ENCODE assay signal across 23 cellular contexts in the genomic region with DNA sequence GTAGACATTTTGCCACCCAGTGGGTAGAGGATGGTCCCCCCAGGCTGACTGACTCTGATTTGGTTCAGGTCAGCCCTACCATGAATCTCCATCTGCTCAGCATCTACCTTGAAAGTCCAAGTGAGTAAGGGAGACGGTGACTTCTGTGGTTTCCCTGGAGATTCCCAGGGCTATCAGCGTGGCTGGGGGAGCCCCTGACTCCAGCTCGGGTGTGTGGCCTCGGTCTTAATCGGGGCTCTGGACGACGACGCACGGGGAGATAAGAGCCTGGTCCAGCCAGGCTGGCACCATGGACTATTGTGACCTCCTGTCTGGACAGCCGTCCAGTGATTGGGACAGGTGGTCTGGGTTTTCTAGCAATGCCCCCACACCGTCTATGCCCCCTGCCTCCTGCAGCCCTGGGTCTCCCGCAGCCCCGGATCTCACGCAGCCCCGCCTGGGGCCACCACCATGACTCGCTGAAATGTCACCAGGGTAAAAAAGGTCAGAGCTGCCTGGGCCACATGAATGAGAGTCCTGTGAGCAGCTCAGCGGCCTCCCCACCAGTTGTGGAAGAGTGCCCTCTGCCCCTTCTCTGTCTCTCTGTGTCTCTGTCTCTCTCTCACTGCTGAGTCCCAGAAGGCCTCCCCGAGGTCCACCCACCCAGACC. TPM values are rescaled to one million over a fixed set of nuclear protein-coding genes. Genes with fewer than 3 reads are reported as not detected.
A peak's percentile ranks its signal among the peaks of the same experiment; 100 is the strongest.
DNase-seq lines count a peak whose midpoint lies in the region; ATAC-seq and TF ChIP-seq lines count a peak whose summit lies in the region.
"Had no signal": no experiment of that assay in that cellular context is flagged by ENCODE, and none has a peak within 500 bp of the region (broad histone marks: within the 10 kb centered on the region; RNA-seq: fewer than 3 reads in every experiment).

No MANE protein-coding gene starts in this region.

- no peaks in the 10 kb centered on the region for H3K9me3 Mint-ChIP-seq in activated naive CD4-positive, alpha-beta T cell treated with anti-CD3 and anti-CD28 coated beads for 36 hours
- no peaks in the 10 kb centered on the region for H3K9me3 Mint-ChIP-seq in activated naive CD4-positive, alpha-beta T cell treated with anti-CD3 and anti-CD28 coated beads, Interleukin-2, amount 10 ng/mL, durations not matched to agents 7 days and 5 days
- H3K9me3 Mint-ChIP-seq in activated naive CD8-positive, alpha-beta T cell treated with anti-CD3 and anti-CD28 coated beads for 36 hours: no peaks in the 10 kb centered on the region
- H3K9me3 Mint-ChIP-seq in stimulated activated naive B cell treated with anti-CD40 and anti-IgM and Interleukin-4, amounts not matched to agents 10 μg/mL and 1 μg/mL and 100 μg/mL, for 72 hours: no peaks in the 10 kb centered on the region
- H3K9me3 Mint-ChIP-seq: activated B cell treated with CpG ODN at 0.5 μM for 24 hours; CD8-positive, alpha-beta T cell had no signal

- H3K4me1 ChIP-seq in Loucy (ENCODE audit: insufficient read depth, low read length, poor library complexity, severe bottlenecking): peaks cover 26% of the 10 kb centered on the region
- H3K4me1 ChIP-seq: uterus had no signal

- no peak overlapping the region for H2AFZ ChIP-seq in Loucy (ENCODE audit: low read length)

- peaks cover 7% of the 10 kb centered on the region for H3K27me3 Mint-ChIP-seq in activated naive CD4-positive, alpha-beta T cell treated with anti-CD3 and anti-CD28 coated beads for 36 hours (ENCODE audit: low read depth)
- H3K27me3 Mint-ChIP-seq in activated naive CD4-positive, alpha-beta T cell treated with anti-CD3 and anti-CD28 coated beads, Interleukin-2, amount 10 ng/mL, durations not matched to agents 7 days and 5 days: peaks cover 34% of the 10 kb centered on the region
- peaks cover 11% of the 10 kb centered on the region for H3K27me3 Mint-ChIP-seq in activated naive CD8-positive, alpha-beta T cell treated with anti-CD3 and anti-CD28 coated beads for 36 hours
- peaks cover 22 to 28% of the 10 kb centered on the region in 2 donors for H3K27me3 Mint-ChIP-seq in stimulated activated naive B cell treated with anti-CD40 and anti-IgM and Interleukin-4, amounts not matched to agents 10 μg/mL and 1 μg/mL and 100 μg/mL, for 72 hours

- H3K9me3 ChIP-seq in Loucy (ENCODE audit: insufficient read depth, low read depth, low read length): no peaks in the 10 kb centered on the region
- H3K9me3 ChIP-seq: heart right ventricle, spleen, uterus had no signal

- no peaks in the 10 kb centered on the region for H3F3A ChIP-seq in Loucy (ENCODE audit: low read depth)

- no peak overlapping the region for H3K27ac Mint-ChIP-seq in activated naive CD4-positive, alpha-beta T cell treated with anti-CD3 and anti-CD28 coated beads for 36 hours
- no peak overlapping the region for H3K27ac Mint-ChIP-seq in activated naive CD4-positive, alpha-beta T cell treated with anti-CD3 and anti-CD28 coated beads, Interleukin-2, amount 10 ng/mL, durations not matched to agents 7 days and 5 days
- H3K27ac Mint-ChIP-seq in activated naive CD8-positive, alpha-beta T cell treated with anti-CD3 and anti-CD28 coated beads for 36 hours: peak overlapping the region; percentile 77
- H3K27ac Mint-ChIP-seq in stimulated activated naive B cell treated with anti-CD40 and anti-IgM and Interleukin-4, amounts not matched to agents 10 μg/mL and 1 μg/mL and 100 μg/mL, for 72 hours: no peak overlapping the region
- H3K27ac Mint-ChIP-seq: activated B cell treated with CpG ODN at 0.5 μM for 24 hours; CD8-positive, alpha-beta T cell had no signal

- DNase-seq in activated naive CD4-positive, alpha-beta T cell treated with anti-CD3 and anti-CD28 coated beads for 36 hours: peak; percentile 40
- DNase-seq in activated naive CD4-positive, alpha-beta T cell treated with anti-CD3 and anti-CD28 coated beads, Interleukin-2, amount 10 ng/mL, durations not matched to agents 7 days and 5 days: no peak
- peak; percentile 61 for DNase-seq in activated naive CD8-positive, alpha-beta T cell treated with anti-CD3 and anti-CD28 coated beads for 36 hours
- DNase-seq in stimulated activated naive B cell treated with anti-CD40 and anti-IgM and Interleukin-4, amounts not matched to agents 10 μg/mL and 1 μg/mL and 100 μg/mL, for 72 hours: no peak
- DNase-seq in SHP77 treated with DMSO at 0.1 percent for 48 hours (lab: John Stamatoyannopoulos, UW): no peak
- DNase-seq in NCI-H1694 (lab: John Stamatoyannopoulos, UW): no peak
- DNase-seq: activated B cell treated with CpG ODN at 0.5 μM for 24 hours; activated CD8-positive, alpha-beta memory T cell treated with anti-CD3 and anti-CD28 coated beads, Interleukin-2, amount 50 U/mL, for 4 hours; activated naive CD4-positive, alpha-beta T cell treated with Interleukin-2 at 50 U/mL for 16 hours; CD8-positive, alpha-beta T cell; DMS53; GF-D8; heart right ventricle; mesendoderm; MM.1S; NCI-H1436; NCI-H524; spleen; T1000; uterus had no signal

- peak; percentile 56 to 74 for ATAC-seq in stimulated activated naive B cell treated with anti-CD40 and anti-IgM and Interleukin-4, amounts not matched to agents 10 μg/mL and 1 μg/mL and 100 μg/mL, for 72 hours (replicated peaks)

- H3K4me3 ChIP-seq in Loucy (ENCODE audit: low read length, poor library complexity, severe bottlenecking): no peak overlapping the region
- H3K4me3 ChIP-seq: heart right ventricle, spleen, uterus had no signal

- H3K9ac ChIP-seq in Loucy (ENCODE audit: low read depth, low read length, poor library complexity, severe bottlenecking): peak overlapping the region; percentile 57

- intact Hi-C loops in activated naive CD4-positive, alpha-beta T cell treated with anti-CD3 and anti-CD28 coated beads for 36 hours (cut with micrococcal nuclease): no loop called here

- H3K4me3 Mint-ChIP-seq in activated naive CD4-positive, alpha-beta T cell treated with anti-CD3 and anti-CD28 coated beads for 36 hours: no peak overlapping the region
- no peak overlapping the region for H3K4me3 Mint-ChIP-seq in activated naive CD4-positive, alpha-beta T cell treated with anti-CD3 and anti-CD28 coated beads, Interleukin-2, amount 10 ng/mL, durations not matched to agents 7 days and 5 days
- peak overlapping the region; percentile 1 for H3K4me3 Mint-ChIP-seq in activated naive CD8-positive, alpha-beta T cell treated with anti-CD3 and anti-CD28 coated beads for 36 hours
- no peak overlapping the region for H3K4me3 Mint-ChIP-seq in stimulated activated naive B cell treated with anti-CD40 and anti-IgM and Interleukin-4, amounts not matched to agents 10 μg/mL and 1 μg/mL and 100 μg/mL, for 72 hours
- H3K4me3 Mint-ChIP-seq: activated B cell treated with CpG ODN at 0.5 μM for 24 hours; CD8-positive, alpha-beta T cell had no signal

- H3K27me3 ChIP-seq in Loucy (ENCODE audit: insufficient read depth, low read length, poor library complexity, severe bottlenecking): no peaks in the 10 kb centered on the region

- no peaks in the 10 kb centered on the region for H3K9me2 ChIP-seq in Loucy (replicated peaks; ENCODE audit: low read depth, low read length)

- no peak for TF ChIP-seq CTCF in Loucy (conservative IDR thresholded peaks at IDR 0.05; ENCODE audit: low read length)

- H3K36me3 Mint-ChIP-seq in activated naive CD4-positive, alpha-beta T cell treated with anti-CD3 and anti-CD28 coated beads for 36 hours (ENCODE audit: low read depth): no peaks in the 10 kb centered on the region
- no peaks in the 10 kb centered on the region for H3K36me3 Mint-ChIP-seq in activated naive CD4-positive, alpha-beta T cell treated with anti-CD3 and anti-CD28 coated beads, Interleukin-2, amount 10 ng/mL, durations not matched to agents 7 days and 5 days
- no peaks in the 10 kb centered on the region for H3K36me3 Mint-ChIP-seq in activated naive CD8-positive, alpha-beta T cell treated with anti-CD3 and anti-CD28 coated beads for 36 hours
- no peaks in the 10 kb centered on the region for H3K36me3 Mint-ChIP-seq in stimulated activated naive B cell treated with anti-CD40 and anti-IgM and Interleukin-4, amounts not matched to agents 10 μg/mL and 1 μg/mL and 100 μg/mL, for 72 hours
- H3K36me3 Mint-ChIP-seq: CD8-positive, alpha-beta T cell had no signal

- H3K79me2 ChIP-seq in Loucy (ENCODE audit: insufficient read depth, low read length): no peaks in the 10 kb centered on the region

- CTCF ChIA-PET in activated naive CD4-positive, alpha-beta T cell treated with anti-CD3 and anti-CD28 coated beads for 36 hours (lab: Charles Lee): interaction anchor here (0.8 kb wide), 1 partner anchor 23 kb away, joined by 3 read pairs; no protein-coding TSS in a partner anchor
- CTCF ChIA-PET in activated naive CD4-positive, alpha-beta T cell treated with anti-CD3 and anti-CD28 coated beads, Interleukin-2, amount 10 ng/mL, durations not matched to agents 7 days and 5 days (lab: Charles Lee): no interaction called here

- no peaks in the 10 kb centered on the region for H3K36me3 ChIP-seq in Loucy (ENCODE audit: insufficient read depth, low read length)
- H3K36me3 ChIP-seq: heart right ventricle, spleen, uterus had no signal

- H3K4me2 ChIP-seq in Loucy (ENCODE audit: low read depth, low read length, poor library complexity, severe bottlenecking): peak overlapping the region; percentile 75

- H4K20me1 ChIP-seq in Loucy (ENCODE audit: insufficient read depth, low read length, poor library complexity, severe bottlenecking): no peaks in the 10 kb centered on the region

- peaks cover 16% of the 10 kb centered on the region for H3K4me1 Mint-ChIP-seq in activated naive CD4-positive, alpha-beta T cell treated with anti-CD3 and anti-CD28 coated beads for 36 hours (ENCODE audit: low read depth)
- peaks cover 9% of the 10 kb centered on the region for H3K4me1 Mint-ChIP-seq in activated naive CD4-positive, alpha-beta T cell treated with anti-CD3 and anti-CD28 coated beads, Interleukin-2, amount 10 ng/mL, durations not matched to agents 7 days and 5 days
- peaks cover 16% of the 10 kb centered on the region for H3K4me1 Mint-ChIP-seq in activated naive CD8-positive, alpha-beta T cell treated with anti-CD3 and anti-CD28 coated beads for 36 hours
- peaks cover 9 to 15% of the 10 kb centered on the region in 2 donors for H3K4me1 Mint-ChIP-seq in stimulated activated naive B cell treated with anti-CD40 and anti-IgM and Interleukin-4, amounts not matched to agents 10 μg/mL and 1 μg/mL and 100 μg/mL, for 72 hours

RNA-seq across cellular contexts. Expression of a gene that starts 47.1 kb away (rescaled TPM):
- total RNA-seq in activated naive CD4-positive, alpha-beta T cell treated with anti-CD3 and anti-CD28 coated beads for 36 hours: not detected
- not detected for total RNA-seq in activated naive CD8-positive, alpha-beta T cell treated with anti-CD3 and anti-CD28 coated beads for 36 hours
- total RNA-seq: activated B cell treated with CpG ODN at 0.5 μM for 24 hours; CD8-positive, alpha-beta T cell; fibroblast of villous mesenchyme; temporal lobe had no signal

Comparison
In these comparisons a context has a peak if more than half of its experiments do, and no peak if none do; other contexts are left out.
1. DNase-seq: peak in activated naive CD4-positive, alpha-beta T cell treated with anti-CD3 and anti-CD28 coated beads for 36 hours (single experiment) and activated naive CD8-positive, alpha-beta T cell treated with anti-CD3 and anti-CD28 coated beads for 36 hours (single experiment); none in activated naive CD4-positive, alpha-beta T cell treated with anti-CD3 and anti-CD28 coated beads, Interleukin-2, amount 10 ng/mL, durations not matched to agents 7 days and 5 days (single experiment), stimulated activated naive B cell treated with anti-CD40 and anti-IgM and Interleukin-4, amounts not matched to agents 10 μg/mL and 1 μg/mL and 100 μg/mL, for 72 hours (single experiment), SHP77 treated with DMSO at 0.1 percent for 48 hours (single experiment) and NCI-H1694 (single experiment).